18 cellular contexts compared by ENCODE assay signal in the genomic region with DNA sequence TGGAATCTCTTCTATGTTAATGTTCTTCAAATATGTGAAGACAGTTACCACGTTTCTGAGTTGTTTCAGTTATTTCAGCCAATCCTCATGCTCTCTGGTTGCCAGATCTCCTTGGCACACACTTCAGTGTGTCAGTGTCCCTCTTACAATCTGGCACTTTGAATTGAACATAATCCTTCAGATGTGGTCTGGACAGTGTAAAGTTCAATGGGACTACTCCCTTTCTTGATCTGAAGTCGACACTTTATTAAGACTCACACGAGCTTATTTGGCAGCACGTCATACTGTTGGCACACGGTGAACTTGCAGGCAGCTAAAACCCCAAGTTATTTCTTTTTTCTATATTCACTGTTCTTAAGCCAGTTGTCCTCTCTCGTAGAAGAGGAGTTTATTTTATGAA. TPM values are rescaled to one million over a fixed set of nuclear protein-coding genes. Genes with fewer than 3 reads are reported as not detected.
DNase-seq lines count a peak whose midpoint lies in the region; ATAC-seq and TF ChIP-seq lines count a peak whose summit lies in the region.
"Had no signal": no experiment of that assay in that cellular context is flagged by ENCODE, and none has a peak within 500 bp of the region (broad histone marks: within the 10 kb centered on the region; RNA-seq: fewer than 3 reads in every experiment).

No MANE protein-coding gene starts in this region.

- H3K27ac ChIP-seq in GM23248 = peak overlapping the region; percentile 23
- H3K27ac ChIP-seq: parathyroid adenoma had no signal

- no peaks in the 10 kb centered on the region for H3K9me3 ChIP-seq in GM23248 (ENCODE audit: low read depth)

- H3F3A ChIP-seq in GM23248 (ENCODE audit: insufficient read depth) = peaks cover 16% of the 10 kb centered on the region; the same call in 1 of the 2 replicates

- peaks cover 27% of the 10 kb centered on the region for H3K4me1 ChIP-seq in GM23248 (ENCODE audit: insufficient read depth)
- H3K4me1 ChIP-seq: parathyroid adenoma had no signal

- peaks cover 99% of the 10 kb centered on the region for H3K79me2 ChIP-seq in GM23248 (ENCODE audit: insufficient read depth)
- H3K79me2 ChIP-seq: parathyroid adenoma had no signal

- in situ Hi-C loops in GM23248 (cut with MboI) (loop anchor here (10.0 kb wide), 1 partner anchor 424 kb away; no protein-coding TSS in a partner anchor), astrocyte of the spinal cord (cut with HindIII; ENCODE audit: low sequenced_read_pairs) (no loop called here)

- peak overlapping the region; percentile 21; the same call in 1 of the 2 replicates for H2AFZ ChIP-seq in GM23248
- H2AFZ ChIP-seq: parathyroid adenoma had no signal

- peak overlapping the region; percentile 46 for H3K4me2 ChIP-seq in GM23248 (ENCODE audit: unreplicated experiment)

- no peaks in the 10 kb centered on the region for H3K27me3 ChIP-seq in GM23248 (replicated peaks; ENCODE audit: insufficient read depth)

- no peaks in the 10 kb centered on the region for H4K20me1 ChIP-seq in GM23248 (ENCODE audit: insufficient read depth)

- intact Hi-C loops in left cardiac atrium (cut with DNase I) (loop anchor here in 1 of 2 donors (5.0 to 10.0 kb wide), 2 partner anchors 124 to 431 kb away; no protein-coding TSS in a partner anchor), posterior vena cava (cut with DNase I) (no loop called here)

- TF ChIP-seq CTCF in astrocyte of the spinal cord (IDR thresholded peaks at IDR 0.05; ENCODE audit: low read depth, low read length) = no peak

- no peaks in the 10 kb centered on the region for H3K9me2 ChIP-seq in GM23248 (ENCODE audit: insufficient read depth)

- H3K36me3 ChIP-seq in GM23248 (ENCODE audit: low read depth) = no peaks in the 10 kb centered on the region

- WGBS in GM23248 (ENCODE audit: low coverage in 1 of 2, low lambda C conversion rate in 2 of 2, missing lambda C conversion rate in 2 of 2), 2 experiments = 14 to 17% methylated on average over 6 of the region's 6 CpGs

- ATAC-seq in left cardiac atrium = peak; percentile 82 to 92
- no peak for ATAC-seq in HG02763 (IDR thresholded peaks at IDR 0.05; ENCODE audit: unreplicated experiment)
- ATAC-seq: activated naive CD4-positive, alpha-beta T cell treated with anti-CD3 and anti-CD28 coated beads, Interleukin-2, amount 50 U/mL, for 72 hours had no signal

- H3K9ac ChIP-seq in GM23248 = peak overlapping the region; percentile 5; the same call in 1 of the 2 replicates
- H3K9ac ChIP-seq: parathyroid adenoma had no signal

- H3K4me3 ChIP-seq in GM23248 = peak overlapping the region; percentile 11; the same call in 1 of the 2 replicates
- H3K4me3 ChIP-seq in astrocyte of the spinal cord (ENCODE audit: low read depth, low read length) = no peak overlapping the region
- H3K4me3 ChIP-seq: dorsolateral prefrontal cortex had no signal

- DNase-seq in GM23248 (peak; percentile 65), astrocyte of the spinal cord (ENCODE audit: low read depth, low spot score) (peak; percentile 66), left cardiac atrium (peak; percentile 24), renal cortical epithelial cell (ENCODE audit: low read depth) (peak; percentile 46), NCI-H1694 (lab: John Stamatoyannopoulos, UW) (no peak), posterior vena cava (ENCODE audit: low spot score) (no peak), NCI-H774 (lab: John Stamatoyannopoulos, UW) (no peak)
- DNase-seq: EL; glutamatergic neuron; NCI-H1105 treated with DMSO at 0.1 percent for 48 hours; NCI-H524; SHP77 treated with DMSO at 0.1 percent for 48 hours; stimulated activated CD4-positive, alpha-beta T cell treated with anti-CD3 and anti-CD28 coated beads, Interleukin-4, amount 100 ng/mL, for 4 hours; stimulated activated naive CD4-positive, alpha-beta T cell treated with Interleukin-2 at 50 U/mL for 16 hours had no signal

RNA-seq across cellular contexts. Expression of gene ARSJ, which starts 28.2 kb away (rescaled TPM):
- 31.7 and 32.2 TPM in 2 replicates for total RNA-seq in GM23248 (2014; rRNA removed; shearing (Covaris generic))
- polyA plus RNA-seq in GM23248 (2016; fragmentation: Nextera tagmentation; extraction: Ambion mirVana) = 32.6 and 33.7 TPM in 2 replicates
- 1 to 10 TPM; 3.4 to 5.3 TPM for total RNA-seq in left cardiac atrium
- 31.7 and 39.6 TPM in 2 replicates for total RNA-seq in renal cortical epithelial cell
- 10 to 100 TPM in 1 of 2 donors, 1 to 10 TPM in 1; 7.4 to 11.7 TPM for total RNA-seq in posterior vena cava

Comparison
In these comparisons a context has a peak if more than half of its experiments do, and no peak if none do; other contexts are left out.
1. DNase-seq: peak in GM23248 (single experiment), astrocyte of the spinal cord (single experiment), left cardiac atrium (single experiment) and renal cortical epithelial cell (single experiment); none in NCI-H1694 (single experiment), posterior vena cava (single experiment) and NCI-H774 (single experiment).